ENCODE assay signal across 9 cellular contexts in genomic region chr5:177327539-177328522, GRCh38. TPM values are rescaled to one million over a fixed set of nuclear protein-coding genes. Genes with fewer than 3 reads are reported as not detected.
A peak's percentile ranks its signal among the peaks of the same experiment; 100 is the strongest.
DNase-seq lines count a peak whose midpoint lies in the region; ATAC-seq lines count a peak whose summit lies in the region.
"Had no signal": no experiment of that assay in that cellular context is flagged by ENCODE, and none has a peak within 500 bp of the region (broad histone marks: within the 10 kb centered on the region; RNA-seq: fewer than 3 reads in every experiment).

No MANE protein-coding gene starts in this region.

- DNase-seq in CD1c-positive myeloid dendritic cell (ENCODE audit: extremely low spot score), result peak; percentile 20
- DNase-seq in RPMI7951 (ENCODE audit: low read depth), result peak; percentile 53
- peak; percentile 38 for DNase-seq in non-pigmented ciliary epithelial cell (ENCODE audit: low read depth)
- DNase-seq in NCI-H69 (lab: John Stamatoyannopoulos, UW), result no peak
- no peak for DNase-seq in stimulated activated CD4-positive, alpha-beta T cell treated with anti-CD3 and anti-CD28 coated beads, Interleukin-4, amount 100 ng/mL, for 24 hours
- DNase-seq in SK-N-DZ (ENCODE audit: low spot score), result no peak
- DNase-seq: EL had no signal

- ATAC-seq in esophagus mucosa, result peak; percentile 59
- ATAC-seq in HG03045 (IDR thresholded peaks at IDR 0.05; ENCODE audit: unreplicated experiment), result no peak

RNA-seq across cellular contexts. Expression of gene MXD3, which starts 16.1 kb away (rescaled TPM):
- total RNA-seq in RPMI7951 (2014; rRNA removed; shearing (Covaris generic)), result 50.6 and 72.9 TPM in 2 replicates
- total RNA-seq in esophagus mucosa, result 7.8 TPM
- polyA plus RNA-seq in SK-N-DZ (2014; cell fraction: cytosol; rRNA removed), result 263 and 287 TPM in 2 replicates
- polyA plus RNA-seq in SK-N-DZ (2014; cell fraction: nucleus; rRNA removed), result 398 TPM in 2 replicates

RNA-seq across cellular contexts. Expression of gene LMAN2, which starts 23.6 kb away (rescaled TPM):
- total RNA-seq in RPMI7951 (2014; rRNA removed; shearing (Covaris generic)), result 273 and 306 TPM in 2 replicates
- 162 TPM for total RNA-seq in esophagus mucosa
- polyA plus RNA-seq in SK-N-DZ (2014; cell fraction: cytosol; rRNA removed), result 222 and 238 TPM in 2 replicates
- polyA plus RNA-seq in SK-N-DZ (2014; cell fraction: nucleus; rRNA removed), result 130 and 183 TPM in 2 replicates

RNA-seq across cellular contexts. Expression of gene PRELID1, which starts 24.2 kb away (rescaled TPM):
- total RNA-seq in RPMI7951 (2014; rRNA removed; shearing (Covaris generic)), result 256 and 386 TPM in 2 replicates
- total RNA-seq in esophagus mucosa, result 144 TPM
- polyA plus RNA-seq in SK-N-DZ (2014; cell fraction: cytosol; rRNA removed), result 367 and 387 TPM in 2 replicates
- 166 and 262 TPM in 2 replicates for polyA plus RNA-seq in SK-N-DZ (2014; cell fraction: nucleus; rRNA removed)

RNA-seq across cellular contexts. Expression of gene RAB24, which starts 24.3 kb away (rescaled TPM):
- 10.3 and 15.1 TPM in 2 replicates for total RNA-seq in RPMI7951 (2014; rRNA removed; shearing (Covaris generic))
- total RNA-seq in esophagus mucosa, result 31.8 TPM
- polyA plus RNA-seq in SK-N-DZ (2014; cell fraction: cytosol; rRNA removed), result 40.3 and 43.5 TPM in 2 replicates
- polyA plus RNA-seq in SK-N-DZ (2014; cell fraction: nucleus; rRNA removed), result 194 and 231 TPM in 2 replicates

RNA-seq across cellular contexts. Expression of gene RGS14, which starts 29.9 kb away (rescaled TPM):
- 4.6 and 10.2 TPM in 2 replicates for total RNA-seq in RPMI7951 (2014; rRNA removed; shearing (Covaris generic))
- total RNA-seq in esophagus mucosa, result 59.5 TPM
- 20.8 and 55.9 TPM in 2 replicates for polyA plus RNA-seq in SK-N-DZ (2014; cell fraction: cytosol; rRNA removed)
- 62.5 and 74.6 TPM in 2 replicates for polyA plus RNA-seq in SK-N-DZ (2014; cell fraction: nucleus; rRNA removed)

Comparison
In these comparisons a context has a peak if more than half of its experiments do, and no peak if none do; other contexts are left out.
1. DNase-seq: peak in CD1c-positive myeloid dendritic cell (single experiment), RPMI7951 (single experiment) and non-pigmented ciliary epithelial cell (single experiment); none in NCI-H69 (single experiment), stimulated activated CD4-positive, alpha-beta T cell treated with anti-CD3 and anti-CD28 coated beads, Interleukin-4, amount 100 ng/mL, for 24 hours (single experiment) and SK-N-DZ (single experiment).